In genomic region chr11:78336877-78337553, GRCh38 we compare ENCODE assay signal across 22 cellular contexts.
DNase-seq lines count a peak whose midpoint lies in the region; FAIRE-seq and TF ChIP-seq lines count a peak whose summit lies in the region.
"Had no signal": no experiment of that assay in that cellular context is flagged by ENCODE, and none has a peak within 500 bp of the region (broad histone marks: within the 10 kb centered on the region; RNA-seq: fewer than 3 reads in every experiment).

No MANE protein-coding gene starts in this region.

- no peak for FAIRE-seq in endothelial cell of umbilical vein (lab: Jason Lieb, UNC)
- FAIRE-seq in small intestine (lab: Jason Lieb, UNC) = no peak
- FAIRE-seq: G401.6, GM12891 had no signal

- no peak overlapping the region for H3K9ac ChIP-seq in endothelial cell of umbilical vein (replicated peaks; ENCODE audit: extremely low read depth, insufficient read depth, low read length)

- no peak overlapping the region for H2AFZ ChIP-seq in endothelial cell of umbilical vein (ENCODE audit: low read depth, low read length)
- H2AFZ ChIP-seq: PC-9 had no signal

- H4K20me1 ChIP-seq in endothelial cell of umbilical vein (replicated peaks; ENCODE audit: control insufficient read depth, extremely low read depth, insufficient read depth, low read length) = peaks cover 11% of the 10 kb centered on the region

- no peaks in the 10 kb centered on the region for H3K27me3 ChIP-seq in endothelial cell of umbilical vein (ENCODE audit: control insufficient read depth in 2 of 2, insufficient read depth in 2 of 2, low read length in 2 of 2)
- H3K27me3 ChIP-seq in small intestine (ENCODE audit: control insufficient read depth in 2 of 2, insufficient read depth in 2 of 2, low read length in 2 of 2) = no peaks in the 10 kb centered on the region
- H3K27me3 ChIP-seq: colonic mucosa, sigmoid colon, SJSA1 had no signal

- no peaks in the 10 kb centered on the region for H3K9me1 ChIP-seq in endothelial cell of umbilical vein (replicated peaks; ENCODE audit: control insufficient read depth, extremely low read depth, insufficient read depth, low read length)

- BruUV-seq in endothelial cell of umbilical vein (replicated peaks; lab: Mats Ljungman, UMichigan) = no TSS peak

- POLR2A ChIA-PET in endothelial cell of umbilical vein (lab: Charles Lee) = no interaction called here

- DNase-seq in EH (ENCODE audit: low read depth) (peak; percentile 31), endothelial cell of umbilical vein (ENCODE audit: low read depth, low spot score) (peak; percentile 36), small intestine (peak; percentile 81), occipital lobe (lab: John Stamatoyannopoulos, UW) (no peak), islet precursor cell (no peak), head of caudate nucleus (no peak)
- DNase-seq: activated CD4-positive, alpha-beta T cell treated with anti-CD3 and anti-CD28 coated beads for 4 hours; activated naive CD4-positive, alpha-beta T cell treated with anti-CD3 and anti-CD28 coated beads, Interleukin-2, amount 10 ng/mL, durations not matched to agents 7 days and 5 days; Calu3; colonic mucosa; foreskin fibroblast; Kasumi-1; NCI-H1417 treated with DMSO at 0.1 percent for 48 hours; NCI-H2171; NCI-H69; PC-9; sigmoid colon; stimulated activated CD4-positive, alpha-beta T cell treated with anti-CD3 and anti-CD28 coated beads, Interleukin-2, amount 100 ng/mL, for 48 hours had no signal

- WGBS in small intestine, 3 donors = 42 to 70% (median 57%) methylated on average over 4 of the region's 4 CpGs

- no peak overlapping the region for H3K4me2 ChIP-seq in endothelial cell of umbilical vein (ENCODE audit: insufficient read depth, low read length)
- H3K4me2 ChIP-seq: PC-9 had no signal

- peak overlapping the region; percentile 84 for H3K27ac ChIP-seq in KOPT-K1 (ENCODE audit: low read depth, low read length, poor library complexity, severe bottlenecking)
- no peak overlapping the region for H3K27ac ChIP-seq in endothelial cell of umbilical vein (ENCODE audit: insufficient read depth, low read depth, low read length)
- H3K27ac ChIP-seq in small intestine (ENCODE audit: low read depth in 1 of 2, low read length in 1 of 2) = no peak overlapping the region
- H3K27ac ChIP-seq: colonic mucosa, PC-9, sigmoid colon, SJSA1 had no signal

- H3K79me2 ChIP-seq in endothelial cell of umbilical vein (ENCODE audit: control insufficient read depth, insufficient read depth, low read length) = peaks cover 56% of the 10 kb centered on the region

- peaks cover 7% of the 10 kb centered on the region for H3K9me3 ChIP-seq in KOPT-K1 (ENCODE audit: insufficient read depth, low read length, poor library complexity, severe bottlenecking)
- H3K9me3 ChIP-seq in endothelial cell of umbilical vein (replicated peaks; ENCODE audit: control insufficient read depth, insufficient read depth, low read length) = no peaks in the 10 kb centered on the region
- H3K9me3 ChIP-seq in small intestine (ENCODE audit: control insufficient read depth, low read depth) = no peaks in the 10 kb centered on the region
- H3K9me3 ChIP-seq: colonic mucosa, sigmoid colon, SJSA1 had no signal

- H3K4me3 ChIP-seq in endothelial cell of umbilical vein (replicated peaks in 1 of 3; ENCODE audit: insufficient read depth in 1 of 3, low read depth in 1 of 3, low read length in 3 of 3) (no peak overlapping the region), small intestine (ENCODE audit: low read depth in 1 of 2, low read length in 2 of 2) (no peak overlapping the region)
- H3K4me3 ChIP-seq: colonic mucosa, PC-9, sigmoid colon, SJSA1 had no signal

- H3K4me1 ChIP-seq in endothelial cell of umbilical vein (ENCODE audit: control insufficient read depth, extremely low read depth, insufficient read depth, low read length) = peaks cover 6% of the 10 kb centered on the region
- H3K4me1 ChIP-seq in small intestine (ENCODE audit: control insufficient read depth in 2 of 2, insufficient read depth in 1 of 2, low read depth in 1 of 2, low read length in 1 of 2) = peaks cover 2 to 18% of the 10 kb centered on the region in 2 donors
- H3K4me1 ChIP-seq: colonic mucosa, SJSA1 had no signal

- intact Hi-C loops in endothelial cell of umbilical vein (cut with micrococcal nuclease) = no loop called here
- intact Hi-C loops in head of caudate nucleus (cut with DNase I) = no loop called here

- CTCF ChIA-PET in endothelial cell of umbilical vein (lab: Charles Lee) = interaction anchor here (1.5 to 1.6 kb wide), 2 partner anchors 17 to 62 kb away, joined by 3 to 4 read pairs; no protein-coding TSS in a partner anchor

- no peak for TF ChIP-seq POLR2A in endothelial cell of umbilical vein (IDR thresholded peaks at IDR 0.05; ENCODE audit: low read depth, low read length)

- no peaks in the 10 kb centered on the region for H3K36me3 ChIP-seq in KOPT-K1 (ENCODE audit: insufficient read depth, low read length)
- no peaks in the 10 kb centered on the region for H3K36me3 ChIP-seq in endothelial cell of umbilical vein (ENCODE audit: control insufficient read depth in 2 of 2, extremely low read depth in 1 of 2, insufficient read depth in 2 of 2, low read length in 2 of 2)
- no peaks in the 10 kb centered on the region for H3K36me3 ChIP-seq in small intestine (ENCODE audit: control insufficient read depth in 2 of 2, insufficient read depth in 2 of 2, low read length in 2 of 2)
- H3K36me3 ChIP-seq: colonic mucosa, sigmoid colon, SJSA1 had no signal

- dilution Hi-C loops in endothelial cell of umbilical vein (cut with MboI; ENCODE audit: extremely low pct_ligation_motif_present, low sequenced_read_pairs) = no loop called here

- TF ChIP-seq CTCF in endothelial cell of umbilical vein (IDR thresholded peaks at IDR 0.05; ENCODE audit: extremely low read depth in 1 of 2, insufficient read depth in 1 of 2, low read depth in 1 of 2, low read length in 2 of 2) = no peak

TF ChIP-seq in endothelial cell of umbilical vein, 7 proteins besides CTCF, POLR2A, EP300 and RAD21:
- TF ChIP-seq GATA2 (IDR thresholded peaks at IDR 0.05; ENCODE audit: insufficient read depth, insufficient read length, low read depth, low read length) (no peak), MYC (IDR thresholded peaks at IDR 0.05; ENCODE audit: low read depth, low read length) (no peak), MAX (IDR thresholded peaks at IDR 0.05; ENCODE audit: insufficient read depth, insufficient read length) (no peak), FOS (IDR thresholded peaks at IDR 0.05; ENCODE audit: borderline replicate concordance, insufficient read depth, low read length) (no peak), EZH2 (IDR thresholded peaks at IDR 0.05; ENCODE audit: borderline replicate concordance, low read depth, low read length, severe bottlenecking) (no peak), POLR2AphosphoS5 (IDR thresholded peaks at IDR 0.05; ENCODE audit: insufficient read depth, low read depth, low read length) (no peak), JUN (IDR thresholded peaks at IDR 0.05; ENCODE audit: borderline replicate concordance, insufficient read depth, insufficient read length, low read depth) (no peak)

Comparison
In these comparisons a context has a peak if more than half of its experiments do, and no peak if none do; other contexts are left out.
1. DNase-seq: peak in EH (single experiment), endothelial cell of umbilical vein (single experiment) and small intestine (single experiment); none in occipital lobe (single experiment), islet precursor cell (single experiment) and head of caudate nucleus (0 of 42).